Comparison of ENCODE assay signal across 20 cellular contexts in the genomic region with DNA sequence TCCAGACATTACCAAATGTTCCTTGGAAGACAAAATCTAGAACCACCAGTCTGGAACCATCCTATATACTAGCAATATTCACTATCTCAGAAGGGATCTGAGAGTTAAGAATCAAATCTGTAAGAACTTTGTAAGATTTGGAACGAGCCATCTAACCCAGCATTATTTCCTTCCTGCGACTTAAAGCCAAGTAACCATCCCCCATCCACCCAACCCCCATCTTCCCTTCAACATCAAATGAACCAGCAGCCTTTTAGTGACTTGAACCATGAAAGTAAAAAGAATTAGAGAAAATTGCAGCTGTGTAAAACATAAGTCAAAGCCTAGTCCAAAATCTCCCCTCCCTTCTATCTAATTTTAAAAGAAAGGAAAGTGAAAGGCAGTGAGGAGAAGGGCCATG. TPM values are rescaled to one million over a fixed set of nuclear protein-coding genes. Genes with fewer than 3 reads are reported as not detected.
DNase-seq lines count a peak whose midpoint lies in the region; ATAC-seq and TF ChIP-seq lines count a peak whose summit lies in the region.
"Had no signal": no experiment of that assay in that cellular context is flagged by ENCODE, and none has a peak within 500 bp of the region (broad histone marks: within the 10 kb centered on the region; RNA-seq: fewer than 3 reads in every experiment).

No MANE protein-coding gene starts in this region.

- H3K4ac ChIP-seq in H9 (ENCODE audit: low read depth, low read length) (no peak overlapping the region), trophoblast cell (ENCODE audit: low read depth, low read length) (peak overlapping the region; percentile 89)

- H3K18ac ChIP-seq in H9 (ENCODE audit: insufficient read length, low read depth, low read length) (no peak overlapping the region), trophoblast cell (ENCODE audit: low read length) (peak overlapping the region; percentile 78)

- H2BK120ac ChIP-seq in H9 (ENCODE audit: low read depth, low read length, poor library complexity, severe bottlenecking) (no peak overlapping the region), trophoblast cell (ENCODE audit: insufficient read depth, low read length, poor library complexity) (no peak overlapping the region)

- intact Hi-C loops in activated CD4-positive, alpha-beta T cell treated with anti-CD3 and anti-CD28 coated beads, Interleukin-2, amount 10 ng/mL, durations not matched to agents 24 days and 14 days (cut with micrococcal nuclease): no loop called here

- peaks cover 7% of the 10 kb centered on the region for H3K36me3 Mint-ChIP-seq in activated CD4-positive, alpha-beta T cell treated with anti-CD3 and anti-CD28 coated beads, Interleukin-2, amount 10 ng/mL, durations not matched to agents 24 days and 14 days (ENCODE audit: low read depth)
- no peaks in the 10 kb centered on the region for H3K36me3 Mint-ChIP-seq in activated CD4-positive, alpha-beta T cell treated with anti-CD3 and anti-CD28 coated beads, Interleukin-2, amount 10 ng/mL, durations not matched to agents 7 days and 5 days (ENCODE audit: low read depth)
- H3K36me3 Mint-ChIP-seq in H9 (ENCODE audit: insufficient read depth in 1 of 3, low read depth in 3 of 3) (peaks cover 10 to 15% (median 13%) of the 10 kb centered on the region in 3 experiments; a peak in 6 of 7 replicates), WTC11 (peaks cover 20% of the 10 kb centered on the region)

- H3K23ac ChIP-seq in H9 (ENCODE audit: insufficient read length, low read depth, low read length): no peak overlapping the region
- no peak overlapping the region for H3K23ac ChIP-seq in trophoblast cell (ENCODE audit: low read length)

- H4K5ac ChIP-seq in H9 (ENCODE audit: insufficient read length, low read depth, low read length): no peak overlapping the region

- H2BK12ac ChIP-seq in H9 (ENCODE audit: insufficient read length, low read depth, low read length) (no peak overlapping the region), trophoblast cell (ENCODE audit: low read length) (peak overlapping the region; percentile 89)

- H3K27me3 Mint-ChIP-seq in activated CD4-positive, alpha-beta T cell treated with anti-CD3 and anti-CD28 coated beads, Interleukin-2, amount 10 ng/mL, durations not matched to agents 24 days and 14 days: no peaks in the 10 kb centered on the region
- no peaks in the 10 kb centered on the region for H3K27me3 Mint-ChIP-seq in activated CD4-positive, alpha-beta T cell treated with anti-CD3 and anti-CD28 coated beads, Interleukin-2, amount 10 ng/mL, durations not matched to agents 7 days and 5 days
- H3K27me3 Mint-ChIP-seq in H9 (ENCODE audit: low read depth): no peaks in the 10 kb centered on the region
- H3K27me3 Mint-ChIP-seq in WTC11 (ENCODE audit: low read depth): no peaks in the 10 kb centered on the region
- H3K27me3 Mint-ChIP-seq: B cell had no signal

- H4K12ac ChIP-seq in trophoblast cell (ENCODE audit: low read depth, low read length): peak overlapping the region; percentile 62

- peak overlapping the region; percentile 37 for H3K4me3 Mint-ChIP-seq in activated CD4-positive, alpha-beta T cell treated with anti-CD3 and anti-CD28 coated beads, Interleukin-2, amount 10 ng/mL, durations not matched to agents 24 days and 14 days
- no peak overlapping the region for H3K4me3 Mint-ChIP-seq in activated CD4-positive, alpha-beta T cell treated with anti-CD3 and anti-CD28 coated beads, Interleukin-2, amount 10 ng/mL, durations not matched to agents 7 days and 5 days
- H3K4me3 Mint-ChIP-seq in H9 (no peak overlapping the region), WTC11 (no peak overlapping the region)
- H3K4me3 Mint-ChIP-seq: B cell; CD4-positive, alpha-beta T cell had no signal

- no peaks in the 10 kb centered on the region for H3K9me3 ChIP-seq in H9 (ENCODE audit: control insufficient read depth, low read depth, low read length)
- H3K9me3 ChIP-seq in trophoblast cell (ENCODE audit: insufficient read depth, low read depth, low read length): no peaks in the 10 kb centered on the region
- H3K9me3 ChIP-seq: SJCRH30 had no signal

- H2BK5ac ChIP-seq in H9 (ENCODE audit: insufficient read length, low read length) (no peak overlapping the region), trophoblast cell (ENCODE audit: low read depth, low read length, poor library complexity) (peak overlapping the region; percentile 88)

- H3K23me2 ChIP-seq in H9 (ENCODE audit: insufficient read length, low read depth, low read length, poor library complexity, severe bottlenecking): no peaks in the 10 kb centered on the region

- H3K27ac Mint-ChIP-seq in activated CD4-positive, alpha-beta T cell treated with anti-CD3 and anti-CD28 coated beads, Interleukin-2, amount 10 ng/mL, durations not matched to agents 24 days and 14 days: peak overlapping the region; percentile 65
- H3K27ac Mint-ChIP-seq in activated CD4-positive, alpha-beta T cell treated with anti-CD3 and anti-CD28 coated beads, Interleukin-2, amount 10 ng/mL, durations not matched to agents 7 days and 5 days: no peak overlapping the region
- peak overlapping the region in 2 of 3 experiments; percentile 28 to 89; a peak in 1 of 7 replicates for H3K27ac Mint-ChIP-seq in H9
- H3K27ac Mint-ChIP-seq in WTC11: peak overlapping the region; percentile 10; the same call in 1 of the 2 replicates
- H3K27ac Mint-ChIP-seq: B cell; CD4-positive, alpha-beta T cell had no signal

- no peak overlapping the region for H3K27ac ChIP-seq in H9 (ENCODE audit: insufficient read length, low read depth, low read length)
- H3K27ac ChIP-seq in trophoblast cell (ENCODE audit: low read depth, low read length): peak overlapping the region; percentile 73
- H3K27ac ChIP-seq in coronary artery: no peak overlapping the region
- H3K27ac ChIP-seq: SJCRH30 had no signal

- CTCF ChIA-PET in activated CD4-positive, alpha-beta T cell treated with anti-CD3 and anti-CD28 coated beads, Interleukin-2, amount 10 ng/mL, durations not matched to agents 7 days and 5 days (lab: Charles Lee): interaction anchor here (1.4 kb wide), 1 partner anchor 12 kb away, joined by 4 read pairs; no protein-coding TSS in a partner anchor
- CTCF ChIA-PET in WTC11 (lab: Charles Lee): no interaction called here

- H3K4me2 ChIP-seq in H9 (ENCODE audit: insufficient read depth, insufficient read length, low read length) (no peak overlapping the region), trophoblast cell (ENCODE audit: low read length) (no peak overlapping the region)

- H3K4me3 ChIP-seq in trophoblast cell (ENCODE audit: low read depth, low read length) (no peak overlapping the region), coronary artery (no peak overlapping the region)
- H3K4me3 ChIP-seq: SJCRH30 had no signal

- H3T11ph ChIP-seq in H9 (ENCODE audit: low read length): no peak overlapping the region

- H3K4me1 ChIP-seq in H9 (ENCODE audit: insufficient read depth, low read length): no peaks in the 10 kb centered on the region
- H3K4me1 ChIP-seq in trophoblast cell (ENCODE audit: control insufficient read depth in 1 of 2, insufficient read depth in 2 of 2, low read length in 2 of 2): no peaks in the 10 kb centered on the region
- H3K4me1 ChIP-seq: SJCRH30 had no signal

- TF ChIP-seq CTCF in H9 (conservative IDR thresholded peaks at IDR 0.05) (no peak), WTC11 (IDR thresholded peaks at IDR 0.05) (no peak), coronary artery (IDR thresholded peaks at IDR 0.05) (no peak)

- ATAC-seq in WTC11: no peak
- ATAC-seq: PC-3 had no signal

- H3K79me2 ChIP-seq in H9 (ENCODE audit: insufficient read depth, low read length): peaks cover 29% of the 10 kb centered on the region; the same call in 1 of the 2 replicates
- H3K79me2 ChIP-seq in trophoblast cell (ENCODE audit: control insufficient read depth, insufficient read depth, low read length, poor library complexity): peaks cover 5% of the 10 kb centered on the region

- no peak overlapping the region for H3K56ac ChIP-seq in H9 (ENCODE audit: insufficient read length, low read depth, low read length)

- H2AFZ ChIP-seq in H9 (ENCODE audit: low read length): no peak overlapping the region
- H2AFZ ChIP-seq in trophoblast cell (ENCODE audit: insufficient read depth, low read length, poor library complexity): no peak overlapping the region

- H2BK20ac ChIP-seq in H9 (ENCODE audit: low read depth, low read length, poor library complexity, severe bottlenecking): no peak overlapping the region

- H3K4me1 Mint-ChIP-seq in activated CD4-positive, alpha-beta T cell treated with anti-CD3 and anti-CD28 coated beads, Interleukin-2, amount 10 ng/mL, durations not matched to agents 24 days and 14 days: peaks cover 18% of the 10 kb centered on the region
- H3K4me1 Mint-ChIP-seq in activated CD4-positive, alpha-beta T cell treated with anti-CD3 and anti-CD28 coated beads, Interleukin-2, amount 10 ng/mL, durations not matched to agents 7 days and 5 days: peaks cover 15% of the 10 kb centered on the region
- H3K4me1 Mint-ChIP-seq in H9 (peaks cover 20 to 24% of the 10 kb centered on the region in 2 experiments), WTC11 (peaks cover 56% of the 10 kb centered on the region)
- H3K4me1 Mint-ChIP-seq: B cell had no signal

- H4K8ac ChIP-seq in H9 (replicated peaks; ENCODE audit: insufficient read length, low read depth, low read length): no peak overlapping the region
- no peak overlapping the region for H4K8ac ChIP-seq in trophoblast cell (ENCODE audit: low read depth, low read length)

- H3K14ac ChIP-seq in H9 (ENCODE audit: insufficient read depth, low read length) (no peak overlapping the region), trophoblast cell (ENCODE audit: low read length) (peak overlapping the region; percentile 37)

- H4K91ac ChIP-seq in H9 (ENCODE audit: insufficient read length, low read depth, low read length) (no peak overlapping the region), trophoblast cell (ENCODE audit: low read depth, low read length) (no peak overlapping the region)

- no peaks in the 10 kb centered on the region for H4K20me1 ChIP-seq in H9 (ENCODE audit: control insufficient read depth, insufficient read depth, insufficient read length)

- POLR2A ChIA-PET in activated CD4-positive, alpha-beta T cell treated with anti-CD3 and anti-CD28 coated beads, Interleukin-2, amount 10 ng/mL, durations not matched to agents 7 days and 5 days (lab: Charles Lee): no interaction called here
- POLR2A ChIA-PET in WTC11 (lab: Charles Lee): no interaction called here

- no peaks in the 10 kb centered on the region for H3K36me3 ChIP-seq in trophoblast cell (ENCODE audit: control insufficient read depth in 1 of 2, insufficient read depth in 2 of 2, low read length in 2 of 2)
- H3K36me3 ChIP-seq: SJCRH30 had no signal

- no peak overlapping the region for H2BK15ac ChIP-seq in H9 (ENCODE audit: low read depth, low read length)

- H3K27me3 ChIP-seq in H9 (ENCODE audit: insufficient read depth, low read length): no peaks in the 10 kb centered on the region
- no peaks in the 10 kb centered on the region for H3K27me3 ChIP-seq in trophoblast cell (ENCODE audit: insufficient read depth, low read length)
- H3K27me3 ChIP-seq: SJCRH30 had no signal

- H3K79me1 ChIP-seq in H9 (ENCODE audit: insufficient read depth, low read depth, low read length, poor library complexity, severe bottlenecking) (peaks cover 5% of the 10 kb centered on the region), trophoblast cell (ENCODE audit: low read length) (peaks cover 3% of the 10 kb centered on the region)

- no peak for DNase-seq in activated CD4-positive, alpha-beta T cell treated with anti-CD3 and anti-CD28 coated beads, Interleukin-2, amount 10 ng/mL, durations not matched to agents 24 days and 14 days
- no peak for DNase-seq in activated CD4-positive, alpha-beta T cell treated with anti-CD3 and anti-CD28 coated beads, Interleukin-2, amount 10 ng/mL, durations not matched to agents 7 days and 5 days
- DNase-seq in H9 (no peak), WTC11 (ENCODE audit: low spot score) (no peak), trophoblast cell (no peak), coronary artery (ENCODE audit: low spot score) (no peak), NCI-H2107 treated with DMSO at 0.1 percent for 48 hours (lab: John Stamatoyannopoulos, UW; ENCODE audit: unreplicated experiment) (no peak), AG20443 (ENCODE audit: low spot score) (no peak)
- DNase-seq: 8988T; Calu3; CD4-positive, alpha-beta T cell; DMS53; KG1; NCI-H1417 treated with DMSO at 0.1 percent for 48 hours; NCI-H187 treated with DMSO at 0.1 percent for 48 hours; NCI-H345; NCI-H524 treated with DMSO at 0.1 percent for 48 hours; SJCRH30 had no signal

- H2AK5ac ChIP-seq in H9 (ENCODE audit: insufficient read length, low read length): no peak overlapping the region
- peak overlapping the region; percentile 83 for H2AK5ac ChIP-seq in trophoblast cell (ENCODE audit: low read length)

- peaks cover 4% of the 10 kb centered on the region for H3K9me3 Mint-ChIP-seq in activated CD4-positive, alpha-beta T cell treated with anti-CD3 and anti-CD28 coated beads, Interleukin-2, amount 10 ng/mL, durations not matched to agents 24 days and 14 days
- no peaks in the 10 kb centered on the region for H3K9me3 Mint-ChIP-seq in activated CD4-positive, alpha-beta T cell treated with anti-CD3 and anti-CD28 coated beads, Interleukin-2, amount 10 ng/mL, durations not matched to agents 7 days and 5 days
- H3K9me3 Mint-ChIP-seq in H9 (0 out of 5 replicates have a peak, but pooled peaks cover 0 to 3% of the 10 kb centered on the region in 2 experiments), WTC11 (no peaks in the 10 kb centered on the region)
- H3K9me3 Mint-ChIP-seq: CD4-positive, alpha-beta T cell had no signal

- no CpG with 5 or more reads among the region's 2 CpGs for WGBS in H9 (ENCODE audit: extremely low coverage, insufficient read length, low lambda C conversion rate)
- no CpG with 5 or more reads among the region's 2 CpGs for WGBS in trophoblast cell (ENCODE audit: extremely low coverage, insufficient coverage, insufficient read length)

- H3K9ac ChIP-seq in H9 (ENCODE audit: extremely low read depth, insufficient read length, low read length) (no peak overlapping the region), trophoblast cell (ENCODE audit: low read length) (no peak overlapping the region)

RNA-seq across cellular contexts. Expression of a gene that starts 15.6 kb away (rescaled TPM):
- 10.7 and 13.0 TPM in 2 replicates for total RNA-seq in activated CD4-positive, alpha-beta T cell treated with anti-CD3 and anti-CD28 coated beads, Interleukin-2, amount 10 ng/mL, durations not matched to agents 24 days and 14 days
- 1 to 10 TPM in 1 of 2 experiments, under 1 TPM in 1; 0.92 to 1.0 TPM for total RNA-seq in activated CD4-positive, alpha-beta T cell treated with anti-CD3 and anti-CD28 coated beads, Interleukin-2, amount 10 ng/mL, durations not matched to agents 7 days and 5 days
- total RNA-seq in H9 (2021) (70.3 and 75.9 TPM in 2 replicates), WTC11 (2021) (89.0 to 97.9 TPM (median 92.5 TPM) in 3 replicates)
- polyA plus RNA-seq in trophoblast cell (2013): 45.7 and 49.2 TPM in 2 replicates
- total RNA-seq: SJCRH30 had no signal
